23 cellular contexts compared by ENCODE assay signal in the genomic region with DNA sequence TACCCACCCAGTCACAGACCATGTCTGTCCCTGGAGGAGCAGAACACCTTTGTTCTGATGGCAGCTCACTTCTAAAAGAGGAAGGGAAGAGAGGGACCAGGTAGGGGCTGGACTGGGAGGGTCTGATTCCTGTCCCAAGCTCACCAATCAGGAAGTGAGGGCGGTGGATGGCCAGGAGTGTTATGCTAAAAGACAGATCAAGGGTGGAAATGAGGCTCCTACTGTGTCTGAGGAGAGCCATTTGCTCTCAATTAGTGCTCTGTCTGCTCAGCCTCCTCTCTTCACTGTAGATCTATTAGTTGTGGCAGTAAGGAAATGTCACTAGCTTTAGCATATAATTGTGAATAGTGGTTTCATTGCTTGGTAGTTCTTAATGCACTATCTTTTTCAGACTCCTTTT.
A peak's percentile ranks its signal among the peaks of the same experiment; 100 is the strongest.
DNase-seq lines count a peak whose midpoint lies in the region; ATAC-seq and TF ChIP-seq lines count a peak whose summit lies in the region.
"Had no signal": no experiment of that assay in that cellular context is flagged by ENCODE, and none has a peak within 500 bp of the region (broad histone marks: within the 10 kb centered on the region; RNA-seq: fewer than 3 reads in every experiment).

No MANE protein-coding gene starts in this region.

- no peaks in the 10 kb centered on the region for H4K20me1 ChIP-seq in neural progenitor cell (ENCODE audit: low read depth)

- no peaks in the 10 kb centered on the region for H3K27me3 ChIP-seq in CD4-positive, alpha-beta T cell (ENCODE audit: control insufficient read depth, insufficient read depth, low read length)
- H3K27me3 ChIP-seq in HUES48 (ENCODE audit: control insufficient read depth, insufficient read depth, low read length) (no peaks in the 10 kb centered on the region), endodermal cell (ENCODE audit: control insufficient read depth, insufficient read depth, low read length, poor library complexity, severe bottlenecking) (no peaks in the 10 kb centered on the region), neural progenitor cell (no peaks in the 10 kb centered on the region), body of pancreas (no peaks in the 10 kb centered on the region)
- H3K27me3 ChIP-seq: ovary, thyroid gland had no signal

- H3K9me3 ChIP-seq in CD4-positive, alpha-beta T cell (ENCODE audit: control insufficient read depth, low read length): no peaks in the 10 kb centered on the region
- H3K9me3 ChIP-seq in HUES48 (ENCODE audit: control insufficient read depth, insufficient read depth, low read length) (no peaks in the 10 kb centered on the region), endodermal cell (ENCODE audit: control insufficient read depth, low read length) (no peaks in the 10 kb centered on the region), neural progenitor cell (ENCODE audit: low read depth) (no peaks in the 10 kb centered on the region), body of pancreas (no peaks in the 10 kb centered on the region)
- H3K9me3 ChIP-seq: ovary, thyroid gland had no signal

- H3K27ac ChIP-seq in CD4-positive, alpha-beta T cell (ENCODE audit: low read depth, low read length): no peak overlapping the region
- H3K27ac ChIP-seq in HUES48 (ENCODE audit: low read depth, low read length): peak overlapping the region; percentile 34
- no peak overlapping the region for H3K27ac ChIP-seq in endodermal cell (ENCODE audit: low read depth, low read length)
- H3K27ac ChIP-seq in neural progenitor cell: no peak overlapping the region
- H3K27ac ChIP-seq in body of pancreas: no peak overlapping the region
- H3K27ac ChIP-seq: ovary, SK-N-MC had no signal

- H2AFZ ChIP-seq in neural progenitor cell (replicated peaks): no peak overlapping the region

- peaks cover 8% of the 10 kb centered on the region for H3K9me3 Mint-ChIP-seq in CD4-positive, alpha-beta T cell
- H3K9me3 Mint-ChIP-seq in endodermal cell (no peaks in the 10 kb centered on the region), natural killer cell (peaks cover 0 to 3% of the 10 kb centered on the region in 2 donors), neural progenitor cell (no peaks in the 10 kb centered on the region)
- H3K9me3 Mint-ChIP-seq: activated naive CD4-positive, alpha-beta T cell treated with anti-CD3 and anti-CD28 coated beads for 36 hours; CD8-positive, alpha-beta memory T cell had no signal

- no peak for TF ChIP-seq POLR2A in body of pancreas (IDR thresholded peaks at IDR 0.05)

- H3K9ac ChIP-seq in HUES48 (ENCODE audit: low read depth, low read length) (no peak overlapping the region), endodermal cell (ENCODE audit: extremely low read depth, low read length, poor library complexity, severe bottlenecking) (no peak overlapping the region), neural progenitor cell (no peak overlapping the region)

- H3K4me1 ChIP-seq in HUES48 (ENCODE audit: control insufficient read depth, insufficient read depth, low read length): peaks cover 29% of the 10 kb centered on the region
- no peaks in the 10 kb centered on the region for H3K4me1 ChIP-seq in endodermal cell (ENCODE audit: control insufficient read depth, insufficient read depth, low read length)
- peaks cover 7% of the 10 kb centered on the region for H3K4me1 ChIP-seq in neural progenitor cell
- H3K4me1 ChIP-seq in body of pancreas: peaks cover 14% of the 10 kb centered on the region

- H3K4me3 Mint-ChIP-seq in CD4-positive, alpha-beta T cell: no peak overlapping the region
- H3K4me3 Mint-ChIP-seq in endodermal cell (no peak overlapping the region), natural killer cell (no peak overlapping the region), neural progenitor cell (no peak overlapping the region)
- H3K4me3 Mint-ChIP-seq: activated naive CD4-positive, alpha-beta T cell treated with anti-CD3 and anti-CD28 coated beads for 36 hours; activated T-cell treated with anti-CD3 and anti-CD28 coated beads, Interleukin-2, amount 50 U/mL, for 24 hours had no signal

- H3K27ac Mint-ChIP-seq in CD4-positive, alpha-beta T cell: peak overlapping the region; percentile 45
- H3K27ac Mint-ChIP-seq in endodermal cell: peak overlapping the region; percentile 69
- H3K27ac Mint-ChIP-seq in natural killer cell: peak overlapping the region; percentile 58 to 77
- H3K27ac Mint-ChIP-seq in neural progenitor cell: no peak overlapping the region
- H3K27ac Mint-ChIP-seq: activated naive CD4-positive, alpha-beta T cell treated with anti-CD3 and anti-CD28 coated beads for 36 hours had no signal

- H3K4me2 ChIP-seq in neural progenitor cell: no peak overlapping the region

- no peaks in the 10 kb centered on the region for H3K79me2 ChIP-seq in neural progenitor cell (ENCODE audit: low read depth)

- POLR2A ChIA-PET in CD4-positive, alpha-beta T cell (lab: Charles Lee): no interaction called here

- CTCF ChIA-PET in CD4-positive, alpha-beta T cell (lab: Charles Lee): no interaction called here

- no peak for ATAC-seq in CD4-positive, alpha-beta T cell (ENCODE audit: poor library complexity)
- no peak for ATAC-seq in natural killer cell
- ATAC-seq in body of pancreas: no peak

- H3K36me3 ChIP-seq in HUES48 (ENCODE audit: control insufficient read depth, insufficient read depth, low read length): no peaks in the 10 kb centered on the region
- no peaks in the 10 kb centered on the region for H3K36me3 ChIP-seq in endodermal cell (ENCODE audit: control insufficient read depth, insufficient read depth, low read length)
- H3K36me3 ChIP-seq in neural progenitor cell: no peaks in the 10 kb centered on the region
- no peaks in the 10 kb centered on the region for H3K36me3 ChIP-seq in body of pancreas (replicated peaks in 1 of 2; ENCODE audit: insufficient read depth in 1 of 2, low read depth in 2 of 2)
- H3K36me3 ChIP-seq: ovary, thyroid gland had no signal

- 0 out of 2 replicates have a peak overlapping the region, but pooled peaks have one; percentile 23 for H3K4me3 ChIP-seq in HUES48 (ENCODE audit: low read depth, low read length)
- H3K4me3 ChIP-seq in endodermal cell (ENCODE audit: low read length): no peak overlapping the region
- H3K4me3 ChIP-seq in neural progenitor cell: no peak overlapping the region
- H3K4me3 ChIP-seq in body of pancreas: no peak overlapping the region
- H3K4me3 ChIP-seq: lung, ovary, SK-N-MC, thyroid gland had no signal

- 18% methylated on average over 1 of the region's 1 CpG; no CpG with 5 or more reads in 1 of the 2 experiments for WGBS in endodermal cell (ENCODE audit: insufficient coverage in 1 of 2, insufficient read length in 1 of 2), 2 experiments
- WGBS in body of pancreas, 2 donors: 93 to 100% methylated on average over 1 of the region's 1 CpG

- H3K27me3 Mint-ChIP-seq in CD4-positive, alpha-beta T cell: no peaks in the 10 kb centered on the region
- H3K27me3 Mint-ChIP-seq in endodermal cell (ENCODE audit: insufficient read depth) (no peaks in the 10 kb centered on the region), natural killer cell (ENCODE audit: low read depth in 2 of 2) (no peaks in the 10 kb centered on the region), neural progenitor cell (ENCODE audit: insufficient read depth, low read depth) (no peaks in the 10 kb centered on the region)

- no peak for DNase-seq in CD4-positive, alpha-beta T cell
- peak; percentile 94 for DNase-seq in endodermal cell
- no peak for DNase-seq in natural killer cell
- no peak for DNase-seq in neural progenitor cell (ENCODE audit: low spot score)
- DNase-seq in body of pancreas: no peak
- no peak for DNase-seq in SW480 (ENCODE audit: low spot score)
- DNase-seq: activated CD4-positive, CD25-positive, alpha-beta regulatory T cell; activated T-cell treated with anti-CD3 and anti-CD28 coated beads, Interleukin-2, amount 50 U/mL, for 24 hours; CD8-positive, alpha-beta memory T cell; DMS53; effector memory CD4-positive, alpha-beta T cell; glutamatergic neuron; Karpas-422; NCI-H1092 treated with DMSO at 0.1 percent for 48 hours; NCI-H2029 treated with DMSO at 0.1 percent for 48 hours; ovary; RPMI8226; T1000; thyroid gland had no signal

- H3K36me3 Mint-ChIP-seq in CD4-positive, alpha-beta T cell (ENCODE audit: low read depth): peaks cover 7% of the 10 kb centered on the region
- no peaks in the 10 kb centered on the region for H3K36me3 Mint-ChIP-seq in endodermal cell (ENCODE audit: low read depth)
- no peaks in the 10 kb centered on the region for H3K36me3 Mint-ChIP-seq in natural killer cell
- H3K36me3 Mint-ChIP-seq in neural progenitor cell: peaks cover 3% of the 10 kb centered on the region

- no peaks in the 10 kb centered on the region for H3F3A ChIP-seq in neural progenitor cell (ENCODE audit: low read depth)

- intact Hi-C loops in CD4-positive, alpha-beta T cell (cut with DNase I, micrococcal nuclease): no loop called here
- intact Hi-C loops in natural killer cell (cut with micrococcal nuclease): no loop called here
- intact Hi-C loops in body of pancreas (cut with DNase I): no loop called here

- no peak for TF ChIP-seq CTCF in CD4-positive, alpha-beta T cell (IDR thresholded peaks at IDR 0.05)
- TF ChIP-seq CTCF in endodermal cell (conservative IDR thresholded peaks at IDR 0.05) (no peak), natural killer cell (IDR thresholded peaks at IDR 0.05) (no peak), neural progenitor cell (IDR thresholded peaks at IDR 0.05) (no peak), body of pancreas (IDR thresholded peaks at IDR 0.05) (no peak)

- peaks cover 44% of the 10 kb centered on the region for H3K4me1 Mint-ChIP-seq in CD4-positive, alpha-beta T cell (ENCODE audit: low read depth)
- peaks cover 18% of the 10 kb centered on the region for H3K4me1 Mint-ChIP-seq in endodermal cell
- peaks cover 31 to 43% of the 10 kb centered on the region in 2 donors for H3K4me1 Mint-ChIP-seq in natural killer cell
- H3K4me1 Mint-ChIP-seq in neural progenitor cell: peaks cover 3% of the 10 kb centered on the region
